1 cellular context compared by ENCODE assay signal in the genomic region with DNA sequence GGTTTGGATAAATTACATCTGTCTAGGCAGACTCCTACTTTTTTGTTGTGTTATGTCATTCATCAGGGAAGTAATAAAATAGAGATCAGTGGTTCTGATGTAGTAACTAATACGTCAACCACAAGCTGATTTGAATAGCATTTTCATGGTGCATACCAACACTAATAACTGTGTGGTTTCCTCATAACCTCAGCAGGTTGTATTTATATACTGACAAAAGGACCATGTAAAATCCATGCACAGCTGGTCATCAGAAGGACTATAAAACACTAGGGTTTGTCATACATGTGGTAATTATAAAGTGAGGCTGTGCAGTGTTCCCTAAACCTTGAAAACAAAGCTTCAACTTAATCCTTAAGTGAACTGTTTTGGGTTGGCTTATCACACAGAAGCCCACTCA.
TF ChIP-seq lines count a peak whose summit lies in the region.

No MANE protein-coding gene starts in this region.

TF ChIP-seq in IMR-90, 13 proteins besides CTCF, POLR2A, EP300 and RAD21:
- TF ChIP-seq BHLHE40 (IDR thresholded peaks at IDR 0.05; ENCODE audit: low read depth, low read length) = no peak
- TF ChIP-seq, protein P1, sequence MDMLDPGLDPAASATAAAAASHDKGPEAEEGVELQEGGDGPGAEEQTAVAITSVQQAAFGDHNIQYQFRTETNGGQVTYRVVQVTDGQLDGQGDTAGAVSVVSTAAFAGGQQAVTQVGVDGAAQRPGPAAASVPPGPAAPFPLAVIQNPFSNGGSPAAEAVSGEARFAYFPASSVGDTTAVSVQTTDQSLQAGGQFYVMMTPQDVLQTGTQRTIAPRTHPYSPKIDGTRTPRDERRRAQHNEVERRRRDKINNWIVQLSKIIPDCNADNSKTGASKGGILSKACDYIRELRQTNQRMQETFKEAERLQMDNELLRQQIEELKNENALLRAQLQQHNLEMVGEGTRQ (IDR thresholded peaks at IDR 0.05; ENCODE audit: low read depth, low read length) = no peak
- TF ChIP-seq, protein P2, sequence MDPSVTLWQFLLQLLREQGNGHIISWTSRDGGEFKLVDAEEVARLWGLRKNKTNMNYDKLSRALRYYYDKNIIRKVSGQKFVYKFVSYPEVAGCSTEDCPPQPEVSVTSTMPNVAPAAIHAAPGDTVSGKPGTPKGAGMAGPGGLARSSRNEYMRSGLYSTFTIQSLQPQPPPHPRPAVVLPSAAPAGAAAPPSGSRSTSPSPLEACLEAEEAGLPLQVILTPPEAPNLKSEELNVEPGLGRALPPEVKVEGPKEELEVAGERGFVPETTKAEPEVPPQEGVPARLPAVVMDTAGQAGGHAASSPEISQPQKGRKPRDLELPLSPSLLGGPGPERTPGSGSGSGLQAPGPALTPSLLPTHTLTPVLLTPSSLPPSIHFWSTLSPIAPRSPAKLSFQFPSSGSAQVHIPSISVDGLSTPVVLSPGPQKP (IDR thresholded peaks at IDR 0.05; ENCODE audit: borderline replicate concordance, low read depth, low read length) = no peak
- no peak for TF ChIP-seq CEBPB (IDR thresholded peaks at IDR 0.05; ENCODE audit: low read depth, low read length)
- no peak for TF ChIP-seq MAFK (IDR thresholded peaks at IDR 0.05; ENCODE audit: low read depth, low read length)
TF ChIP-seq in IMR-90: peak in this region for 0.
